In genomic region chr11:65720237-65720934, GRCh38 we compare ENCODE assay signal across 8 cellular contexts. TPM values are rescaled to one million over a fixed set of nuclear protein-coding genes. Genes with fewer than 3 reads are reported as not detected.
A peak's percentile ranks its signal among the peaks of the same experiment; 100 is the strongest.
DNase-seq lines count a peak whose midpoint lies in the region; ATAC-seq and TF ChIP-seq lines count a peak whose summit lies in the region.

Gene RNASEH2C, minus strand, starts transcription at chr11:65720798. Its CDS starts 40 bp downstream, at chr11:65720758.

- POLR2A ChIA-PET in A673 (lab: Charles Lee; ENCODE audit: low non-redundant PET), result interaction anchor here (0.6 to 0.9 kb wide), 3 partner anchors 8 to 254 kb away, joined by 3 to 26 read pairs (median 10); partner anchors contain the start of gene KAT5
- POLR2A ChIA-PET in activated B cell treated with CpG ODN at 0.5 μM for 24 hours (lab: Charles Lee), result interaction anchor here (0.6 to 1.8 kb wide), 22 partner anchors 9 to 958 kb away, joined by 3 to 44 read pairs (median 4); partner anchors contain the start of genes C11orf68, CCDC85B, DRAP1 and KAT5

- peak in 2 of 3 donors; percentile 60 to 84 for TF ChIP-seq POLR2A in spleen (IDR thresholded peaks at IDR 0.05)

- peak; percentile 54 for ATAC-seq in GM18861 (IDR thresholded peaks at IDR 0.05; ENCODE audit: unreplicated experiment)
- ATAC-seq in HG03095 (IDR thresholded peaks at IDR 0.05; ENCODE audit: unreplicated experiment), result peak; percentile 59
- peak; percentile 92 for ATAC-seq in activated B cell treated with CpG ODN at 0.5 μM for 24 hours (ENCODE audit: low read depth)

- CTCF ChIA-PET in A673 (lab: Charles Lee) (interaction anchor here (0.5 to 1.9 kb wide), 4 partner anchors 8 to 168 kb away, joined by 4 to 9 read pairs (median 5); partner anchors contain the start of genes FIBP and KAT5), activated B cell treated with CpG ODN at 0.5 μM for 24 hours (lab: Charles Lee) (interaction anchor here (0.9 to 2.0 kb wide), 5 partner anchors 9 to 302 kb away, joined by 3 to 11 read pairs (median 4); partner anchors contain the start of gene KAT5)

- H3K4me1 Mint-ChIP-seq in activated B cell treated with CpG ODN at 0.5 μM for 24 hours, result peaks cover 29% of the 10 kb centered on the region

- TSS peak; percentile 62 for BruUV-seq in A673 (replicated peaks; lab: Mats Ljungman, UMichigan)

- peak; percentile 97 for DNase-seq in A673 (ENCODE audit: low spot score)
- peak; percentile 92 for DNase-seq in NCI-H2196 (lab: John Stamatoyannopoulos, UW; ENCODE audit: unreplicated experiment)
- peak; percentile 75 for DNase-seq in activated B cell treated with CpG ODN at 0.5 μM for 24 hours
- peak; percentile 86 for DNase-seq in cardiac fibroblast (ENCODE audit: low read depth in 2 of 2)
- peak; percentile 90 for DNase-seq in iris pigment epithelial cell (ENCODE audit: low read depth)
- DNase-seq in spleen, result peak; percentile 95

- peaks cover 46% of the 10 kb centered on the region for H3K36me3 Mint-ChIP-seq in activated B cell treated with CpG ODN at 0.5 μM for 24 hours (ENCODE audit: low read depth)

- intact Hi-C loops in A673 (cut with micrococcal nuclease; ENCODE audit: unreplicated experiment) (no loop called here), activated B cell treated with CpG ODN at 0.5 μM for 24 hours (cut with micrococcal nuclease) (loop anchor here (1.0 to 2.0 kb wide), 2 partner anchors 8 to 60 kb away; partner anchors contain the start of genes AP5B1 and KAT5), spleen (cut with DNase I; ENCODE audit: low total_unique reads) (loop anchor here (10.0 kb wide), 1 partner anchor 54 kb away; no protein-coding TSS in a partner anchor)

- H3K27ac Mint-ChIP-seq in activated B cell treated with CpG ODN at 0.5 μM for 24 hours, result peak within 1 kb of the TSS; percentile 83

- no peaks in the 10 kb centered on the region for H3K9me3 Mint-ChIP-seq in activated B cell treated with CpG ODN at 0.5 μM for 24 hours

- H3K4me3 ChIP-seq in A673 (ENCODE audit: low read depth, low read length, poor library complexity, severe bottlenecking) (peak within 1 kb of the TSS; percentile 85), cardiac fibroblast (replicated peaks in 1 of 2; ENCODE audit: low read depth in 2 of 2, low read length in 2 of 2) (peak within 1 kb of the TSS; percentile 79 to 89), spleen (peak within 1 kb of the TSS; percentile 67 to 95 (median 85))

- H3K4me3 Mint-ChIP-seq in activated B cell treated with CpG ODN at 0.5 μM for 24 hours, result peak within 1 kb of the TSS; percentile 94

- TF ChIP-seq CTCF in A673 (conservative IDR thresholded peaks at IDR 0.05; ENCODE audit: low read depth, low read length) (no peak), activated B cell treated with CpG ODN at 0.5 μM for 24 hours (IDR thresholded peaks at IDR 0.05) (no peak), cardiac fibroblast (IDR thresholded peaks at IDR 0.05; ENCODE audit: low read depth, low read length) (no peak), spleen (IDR thresholded peaks at IDR 0.05 in 8 of 11, conservative IDR thresholded peaks at IDR 0.05 in 3 of 11) (peak in 3 of 11 experiments; percentile 18 to 33 (median 30))

- no peaks in the 10 kb centered on the region for H3K27me3 ChIP-seq in A673 (replicated peaks; ENCODE audit: insufficient read depth, low read depth, low read length, poor library complexity)
- H3K27me3 ChIP-seq in spleen (replicated peaks in 1 of 7), result no peaks in the 10 kb centered on the region

- H3K27me3 Mint-ChIP-seq in activated B cell treated with CpG ODN at 0.5 μM for 24 hours, result no peaks in the 10 kb centered on the region

- H3K27ac ChIP-seq in A673 (ENCODE audit: low read depth, low read length, poor library complexity, severe bottlenecking), result peak within 1 kb of the TSS; percentile 84
- H3K27ac ChIP-seq in spleen, result peak within 1 kb of the TSS; percentile 84 to 97 (median 93)

- H3K4me1 ChIP-seq in A673 (ENCODE audit: insufficient read depth, low read length, poor library complexity, severe bottlenecking) (peaks cover 8% of the 10 kb centered on the region), spleen (peaks cover 15 to 44% (median 29%) of the 10 kb centered on the region in 6 donors)

- H3K36me3 ChIP-seq in A673 (ENCODE audit: insufficient read depth, low read length, poor library complexity, severe bottlenecking) (peaks cover 43% of the 10 kb centered on the region), spleen (peaks cover 6 to 44% (median 39%) of the 10 kb centered on the region in 6 donors)

- 0 to 1% (median 0%) methylated on average over 32 to 76 of the region's 76 CpGs for WGBS in spleen, 5 donors

- H3K9me3 ChIP-seq in A673 (ENCODE audit: low read depth, low read length, poor library complexity, severe bottlenecking) (no peaks in the 10 kb centered on the region), spleen (no peaks in the 10 kb centered on the region)

RNA-seq across cellular contexts. Expression of gene RNASEH2C, which starts in this region (rescaled TPM):
- total RNA-seq in A673 (2021) (73.6 and 80.2 TPM in 2 replicates), activated B cell treated with CpG ODN at 0.5 μM for 24 hours (85.3 and 91.4 TPM in 2 replicates), spleen (100 to 1,000 TPM in 2 of 7 donors, 10 to 100 TPM in 5; 51.0 to 141 (median 54.4) TPM)
- 100 to 1,000 TPM in 2 of 3 donors, 10 to 100 TPM in 1; 56.3 to 124 (median 112) TPM for polyA plus RNA-seq in spleen

Comparison
In these comparisons a context has a peak if more than half of its experiments do, and no peak if none do; other contexts are left out.
1. Peak in every context shown above with its lines: DNase-seq, ATAC-seq, H3K4me3 ChIP-seq and H3K27ac ChIP-seq.